9 cellular contexts compared by ENCODE assay signal in genomic region chr1:178192686-178193085, GRCh38.
A peak's percentile ranks its signal among the peaks of the same experiment; 100 is the strongest.
DNase-seq lines count a peak whose midpoint lies in the region; ATAC-seq and TF ChIP-seq lines count a peak whose summit lies in the region.
"Had no signal": no experiment of that assay in that cellular context is flagged by ENCODE, and none has a peak within 500 bp of the region (broad histone marks: within the 10 kb centered on the region; RNA-seq: fewer than 3 reads in every experiment).

No MANE protein-coding gene starts in this region.

- ATAC-seq in Panc1 (peak; percentile 69), GM21360 (IDR thresholded peaks at IDR 0.05; ENCODE audit: unreplicated experiment) (no peak)

- TF ChIP-seq CTCF in Panc1 (IDR thresholded peaks at IDR 0.05) = no peak

- peak overlapping the region in 1 of 2 experiments; percentile 16; a peak in 1 of 4 replicates for H3K4me3 ChIP-seq in Panc1 (ENCODE audit: low read depth in 2 of 2, low read length in 2 of 2)

- DNase-seq in GM03348 (ENCODE audit: low spot score) = peak; percentile 65
- DNase-seq in Panc1 (ENCODE audit: low read depth, low spot score) = no peak
- peak; percentile 48 for DNase-seq in epithelial cell of prostate (ENCODE audit: low read depth, low spot score)
- peak; percentile 43 for DNase-seq in non-pigmented ciliary epithelial cell (ENCODE audit: low read depth)
- no peak for DNase-seq in NCI-H128 (lab: John Stamatoyannopoulos, UW; ENCODE audit: unreplicated experiment)
- no peak for DNase-seq in cerebellum (ENCODE audit: low spot score)
- DNase-seq in NK-92 treated with Interleukin-12 subunit alpha and Interleukin-12 subunit beta, amount 100 ng/mL, for 24 hours (lab: John Stamatoyannopoulos, UW) = no peak
- DNase-seq: NCI-H1105 treated with DMSO at 0.1 percent for 48 hours had no signal

- H3K27me3 ChIP-seq in Panc1 (ENCODE audit: control insufficient read depth, insufficient read depth, low read length) = no peaks in the 10 kb centered on the region

- H3K4me1 ChIP-seq in Panc1 (ENCODE audit: control insufficient read depth, insufficient read depth, low read length) = peaks cover 15% of the 10 kb centered on the region; the same call in 1 of the 2 replicates

- POLR2A ChIA-PET in Panc1 (lab: Charles Lee) = no interaction called here

- H3K9me3 ChIP-seq in Panc1 (ENCODE audit: control insufficient read depth, insufficient read depth, low read depth, low read length) = no peaks in the 10 kb centered on the region

- in situ Hi-C loops in Panc1 (cut with HindIII; ENCODE audit: low pct_unique_long_range_greater_than_20kb, low sequenced_read_pairs) = no loop called here

- intact Hi-C loops in Panc1 (cut with micrococcal nuclease; ENCODE audit: unreplicated experiment) = loop anchor here (5.0 kb wide), 1 partner anchor 95 kb away; no protein-coding TSS in a partner anchor

- H3K36me3 ChIP-seq in Panc1 (ENCODE audit: control insufficient read depth, insufficient read depth, low read length) = no peaks in the 10 kb centered on the region

- no TSS peak for BruUV-seq in Panc1 (replicated peaks; lab: Mats Ljungman, UMichigan)

- CTCF ChIA-PET in Panc1 (lab: Charles Lee) = no interaction called here

- peak overlapping the region; percentile 35 for H3K27ac ChIP-seq in Panc1 (ENCODE audit: low read length)
- H3K27ac ChIP-seq in epithelial cell of prostate = peak overlapping the region; percentile 48

Comparison
In these comparisons a context has a peak if more than half of its experiments do, and no peak if none do; other contexts are left out.
1. DNase-seq: peak in GM03348 (single experiment), epithelial cell of prostate (single experiment) and non-pigmented ciliary epithelial cell (single experiment); none in Panc1 (single experiment), NCI-H128 (single experiment), cerebellum (single experiment) and NK-92 treated with Interleukin-12 subunit alpha and Interleukin-12 subunit beta, amount 100 ng/mL, for 24 hours (single experiment).